In the genomic region with DNA sequence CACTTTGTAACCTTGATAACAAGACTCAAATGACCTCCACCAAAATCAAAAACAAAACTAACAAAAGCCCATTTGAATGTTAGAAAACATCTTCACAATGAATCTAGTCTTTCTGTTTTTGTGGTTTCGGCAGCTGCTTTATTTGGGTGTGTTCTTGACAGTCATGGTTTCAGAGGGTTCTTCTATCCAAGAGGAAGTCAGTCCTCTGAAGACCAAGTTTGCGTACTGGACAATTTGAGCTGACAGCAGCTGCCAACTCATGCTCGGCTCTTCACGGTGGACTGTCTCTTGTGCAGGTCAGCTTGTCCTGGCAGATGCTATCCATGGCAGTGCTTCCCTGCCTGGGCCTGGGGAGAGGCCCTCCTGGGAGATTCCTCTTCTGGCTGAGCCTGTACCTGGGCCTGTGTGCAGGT, we compare ENCODE assay signal across 8 cellular contexts.
DNase-seq lines count a peak whose midpoint lies in the region; ATAC-seq and TF ChIP-seq lines count a peak whose summit lies in the region.

No MANE protein-coding gene starts in this region.

- H3K36me3 ChIP-seq in suprapubic skin = no peaks in the 10 kb centered on the region

- WGBS in suprapubic skin = 57% methylated on average over 4 of the region's 4 CpGs

- no peaks in the 10 kb centered on the region for H3K27me3 ChIP-seq in suprapubic skin

- TF ChIP-seq POLR2A in suprapubic skin (IDR thresholded peaks at IDR 0.05) = no peak

- peak; percentile 62 for ATAC-seq in activated CD8-positive, alpha-beta memory T cell treated with anti-CD3 and anti-CD28 coated beads, Interleukin-2, amount 10 ng/mL, durations not matched to agents 7 days and 5 days
- ATAC-seq in HG02943 (IDR thresholded peaks at IDR 0.05; ENCODE audit: low read depth, unreplicated experiment) (peak; percentile 72), SK-N-SH treated with all-trans-retinoic acid at 6 μM for 48 hours (no peak)

- peak; percentile 46 for DNase-seq in activated CD8-positive, alpha-beta memory T cell treated with anti-CD3 and anti-CD28 coated beads, Interleukin-2, amount 10 ng/mL, durations not matched to agents 7 days and 5 days
- no peak for DNase-seq in activated CD8-positive, alpha-beta memory T cell treated with anti-CD3 and anti-CD28 coated beads for 24 hours
- peak; percentile 58 for DNase-seq in SW480 (ENCODE audit: low spot score)
- DNase-seq in suprapubic skin (ENCODE audit: low spot score in 2 of 2) = no peak
- DNase-seq in HT-29 (ENCODE audit: low spot score) = no peak
- no peak for DNase-seq in NCI-H524 treated with DMSO at 0.1 percent for 48 hours (lab: John Stamatoyannopoulos, UW)

- peaks cover 5% of the 10 kb centered on the region for H3K27me3 Mint-ChIP-seq in activated CD8-positive, alpha-beta memory T cell treated with anti-CD3 and anti-CD28 coated beads, Interleukin-2, amount 10 ng/mL, durations not matched to agents 7 days and 5 days

- no peak overlapping the region for H3K4me3 ChIP-seq in suprapubic skin

- H3K27ac ChIP-seq in suprapubic skin = peak overlapping the region; percentile 51

- TF ChIP-seq CTCF in suprapubic skin (IDR thresholded peaks at IDR 0.05) = no peak

- CTCF ChIA-PET in activated CD8-positive, alpha-beta memory T cell treated with anti-CD3 and anti-CD28 coated beads, Interleukin-2, amount 10 ng/mL, durations not matched to agents 7 days and 5 days (lab: Charles Lee) = interaction anchor here (0.8 to 6.6 kb wide), 4 partner anchors 117 to 498 kb away, joined by 3 to 55 read pairs (median 7); no protein-coding TSS in a partner anchor

- peaks cover 2% of the 10 kb centered on the region for H3K9me3 Mint-ChIP-seq in activated CD8-positive, alpha-beta memory T cell treated with anti-CD3 and anti-CD28 coated beads, Interleukin-2, amount 10 ng/mL, durations not matched to agents 7 days and 5 days (ENCODE audit: low read depth)

- H3K27ac Mint-ChIP-seq in activated CD8-positive, alpha-beta memory T cell treated with anti-CD3 and anti-CD28 coated beads, Interleukin-2, amount 10 ng/mL, durations not matched to agents 7 days and 5 days = peak overlapping the region; percentile 73

- no peak for TF ChIP-seq EP300 in suprapubic skin (IDR thresholded peaks at IDR 0.05)

- H3K9me3 ChIP-seq in suprapubic skin = no peaks in the 10 kb centered on the region

- H3K4me1 Mint-ChIP-seq in activated CD8-positive, alpha-beta memory T cell treated with anti-CD3 and anti-CD28 coated beads, Interleukin-2, amount 10 ng/mL, durations not matched to agents 7 days and 5 days = peaks cover 19% of the 10 kb centered on the region

- H3K4me3 Mint-ChIP-seq in activated CD8-positive, alpha-beta memory T cell treated with anti-CD3 and anti-CD28 coated beads, Interleukin-2, amount 10 ng/mL, durations not matched to agents 7 days and 5 days = peak overlapping the region; percentile 9

- H3K4me1 ChIP-seq in suprapubic skin = peaks cover 24% of the 10 kb centered on the region

- H3K36me3 Mint-ChIP-seq in activated CD8-positive, alpha-beta memory T cell treated with anti-CD3 and anti-CD28 coated beads, Interleukin-2, amount 10 ng/mL, durations not matched to agents 7 days and 5 days = peaks cover 3% of the 10 kb centered on the region

TF ChIP-seq in SK-N-SH treated with all-trans-retinoic acid at 6 μM for 48 hours, 23 proteins besides CTCF, POLR2A, EP300 and RAD21:
- TF ChIP-seq PPARA (CRISPR knock-in tag; IDR thresholded peaks at IDR 0.05; ENCODE audit: borderline replicate concordance) (no peak), ZNF70 (CRISPR knock-in tag; IDR thresholded peaks at IDR 0.05) (no peak), RARB (CRISPR knock-in tag; IDR thresholded peaks at IDR 0.05) (no peak), ZNF8 (CRISPR knock-in tag; IDR thresholded peaks at IDR 0.05) (no peak), ARNTL (CRISPR knock-in tag; IDR thresholded peaks at IDR 0.05; ENCODE audit: borderline replicate concordance, low read depth) (no peak), ESRRG (CRISPR knock-in tag; IDR thresholded peaks at IDR 0.05) (no peak), GLIS3 (CRISPR knock-in tag; IDR thresholded peaks at IDR 0.05) (no peak), ISL1 (CRISPR knock-in tag; IDR thresholded peaks at IDR 0.05) (no peak), SNAI2 (CRISPR knock-in tag; IDR thresholded peaks at IDR 0.05) (no peak), ZNF565 (CRISPR knock-in tag; conservative IDR thresholded peaks at IDR 0.05; ENCODE audit: low read depth) (no peak), BACH2 (CRISPR knock-in tag; IDR thresholded peaks at IDR 0.05; ENCODE audit: borderline replicate concordance) (no peak), ZC3H10 (CRISPR knock-in tag; IDR thresholded peaks at IDR 0.05) (no peak), TCF4 (CRISPR knock-in tag; IDR thresholded peaks at IDR 0.05; ENCODE audit: borderline replicate concordance) (no peak), OSR1 (CRISPR knock-in tag; IDR thresholded peaks at IDR 0.05) (no peak), ZFP3 (CRISPR knock-in tag; IDR thresholded peaks at IDR 0.05) (no peak), ZFP30 (CRISPR knock-in tag; IDR thresholded peaks at IDR 0.05) (no peak), TOX (CRISPR knock-in tag; IDR thresholded peaks at IDR 0.05; ENCODE audit: borderline replicate concordance) (no peak)
- TF ChIP-seq, protein P1, sequence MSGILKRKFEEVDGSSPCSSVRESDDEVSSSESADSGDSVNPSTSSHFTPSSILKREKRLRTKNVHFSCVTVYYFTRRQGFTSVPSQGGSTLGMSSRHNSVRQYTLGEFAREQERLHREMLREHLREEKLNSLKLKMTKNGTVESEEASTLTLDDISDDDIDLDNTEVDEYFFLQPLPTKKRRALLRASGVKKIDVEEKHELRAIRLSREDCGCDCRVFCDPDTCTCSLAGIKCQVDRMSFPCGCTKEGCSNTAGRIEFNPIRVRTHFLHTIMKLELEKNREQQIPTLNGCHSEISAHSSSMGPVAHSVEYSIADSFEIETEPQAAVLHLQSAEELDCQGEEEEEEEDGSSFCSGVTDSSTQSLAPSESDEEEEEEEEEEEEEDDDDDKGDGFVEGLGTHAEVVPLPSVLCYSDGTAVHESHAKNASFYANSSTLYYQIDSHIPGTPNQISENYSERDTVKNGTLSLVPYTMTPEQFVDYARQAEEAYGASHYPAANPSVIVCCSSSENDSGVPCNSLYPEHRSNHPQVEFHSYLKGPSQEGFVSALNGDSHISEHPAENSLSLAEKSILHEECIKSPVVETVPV (CRISPR knock-in tag; IDR thresholded peaks at IDR 0.05) = no peak
- TF ChIP-seq, protein P2, sequence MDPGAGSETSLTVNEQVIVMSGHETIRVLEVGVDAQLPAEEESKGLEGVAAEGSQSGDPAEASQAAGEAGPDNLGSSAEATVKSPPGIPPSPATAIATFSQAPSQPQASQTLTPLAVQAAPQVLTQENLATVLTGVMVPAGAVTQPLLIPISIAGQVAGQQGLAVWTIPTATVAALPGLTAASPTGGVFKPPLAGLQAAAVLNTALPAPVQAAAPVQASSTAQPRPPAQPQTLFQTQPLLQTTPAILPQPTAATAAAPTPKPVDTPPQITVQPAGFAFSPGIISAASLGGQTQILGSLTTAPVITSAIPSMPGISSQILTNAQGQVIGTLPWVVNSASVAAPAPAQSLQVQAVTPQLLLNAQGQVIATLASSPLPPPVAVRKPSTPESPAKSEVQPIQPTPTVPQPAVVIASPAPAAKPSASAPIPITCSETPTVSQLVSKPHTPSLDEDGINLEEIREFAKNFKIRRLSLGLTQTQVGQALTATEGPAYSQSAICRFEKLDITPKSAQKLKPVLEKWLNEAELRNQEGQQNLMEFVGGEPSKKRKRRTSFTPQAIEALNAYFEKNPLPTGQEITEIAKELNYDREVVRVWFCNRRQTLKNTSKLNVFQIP (CRISPR knock-in tag; IDR thresholded peaks at IDR 0.05; ENCODE audit: borderline replicate concordance, low read depth) = no peak
- TF ChIP-seq, protein P3, sequence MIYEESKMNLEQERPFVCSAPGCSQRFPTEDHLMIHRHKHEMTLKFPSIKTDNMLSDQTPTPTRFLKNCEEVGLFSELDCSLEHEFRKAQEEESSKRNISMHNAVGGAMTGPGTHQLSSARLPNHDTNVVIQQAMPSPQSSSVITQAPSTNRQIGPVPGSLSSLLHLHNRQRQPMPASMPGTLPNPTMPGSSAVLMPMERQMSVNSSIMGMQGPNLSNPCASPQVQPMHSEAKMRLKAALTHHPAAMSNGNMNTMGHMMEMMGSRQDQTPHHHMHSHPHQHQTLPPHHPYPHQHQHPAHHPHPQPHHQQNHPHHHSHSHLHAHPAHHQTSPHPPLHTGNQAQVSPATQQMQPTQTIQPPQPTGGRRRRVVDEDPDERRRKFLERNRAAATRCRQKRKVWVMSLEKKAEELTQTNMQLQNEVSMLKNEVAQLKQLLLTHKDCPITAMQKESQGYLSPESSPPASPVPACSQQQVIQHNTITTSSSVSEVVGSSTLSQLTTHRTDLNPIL (CRISPR knock-in tag; IDR thresholded peaks at IDR 0.05; ENCODE audit: low read depth) = no peak

Comparison
In these comparisons a context has a peak if more than half of its experiments do, and no peak if none do; other contexts are left out.
1. DNase-seq: peak in activated CD8-positive, alpha-beta memory T cell treated with anti-CD3 and anti-CD28 coated beads, Interleukin-2, amount 10 ng/mL, durations not matched to agents 7 days and 5 days (single experiment) and SW480 (single experiment); none in activated CD8-positive, alpha-beta memory T cell treated with anti-CD3 and anti-CD28 coated beads for 24 hours (single experiment), suprapubic skin (0 of 2), HT-29 (single experiment) and NCI-H524 treated with DMSO at 0.1 percent for 48 hours (single experiment).